ENCODE assay signal across 10 cellular contexts in the genomic region with DNA sequence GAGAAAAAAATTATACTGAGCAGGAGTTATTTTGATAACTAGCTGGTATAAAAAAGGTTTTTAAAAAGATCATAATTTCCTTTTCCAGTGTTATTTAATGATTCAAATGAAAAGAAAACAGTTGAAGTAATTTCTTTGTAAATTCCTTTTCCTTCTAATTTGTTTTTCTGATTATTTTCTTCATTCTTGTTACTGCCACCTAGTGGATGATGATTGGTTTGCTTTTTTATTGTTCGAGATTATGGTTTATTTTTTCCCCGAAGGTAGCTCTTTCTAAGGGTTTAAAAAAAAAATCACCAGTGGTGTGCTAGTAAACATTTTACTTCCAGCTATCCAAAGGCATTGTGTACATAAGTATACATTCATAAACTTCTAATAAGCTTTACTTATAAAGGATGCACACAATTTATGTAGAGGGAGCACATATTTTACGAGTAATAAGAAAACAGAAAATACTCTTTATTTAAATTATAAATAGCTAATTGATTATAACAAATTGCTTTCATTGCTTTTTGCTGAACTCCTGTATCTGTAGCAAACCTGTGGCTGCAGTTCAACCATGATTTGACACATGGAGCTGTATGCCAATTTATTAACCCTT.
A peak's percentile ranks its signal among the peaks of the same experiment; 100 is the strongest.
DNase-seq lines count a peak whose midpoint lies in the region; ATAC-seq, FAIRE-seq and TF ChIP-seq lines count a peak whose summit lies in the region.
"Had no signal": no experiment of that assay in that cellular context is flagged by ENCODE, and none has a peak within 500 bp of the region (broad histone marks: within the 10 kb centered on the region; RNA-seq: fewer than 3 reads in every experiment).

No MANE protein-coding gene starts in this region.

- peak; percentile 11 for DNase-seq in ACHN
- DNase-seq in GM12891 (ENCODE audit: insufficient read length, low spot score) = no peak
- peak; percentile 76 for DNase-seq in inferior parietal cortex (ENCODE audit: extremely low spot score)
- no peak for DNase-seq in activated CD8-positive, alpha-beta memory T cell treated with anti-CD3 and anti-CD28 coated beads, Interleukin-2, amount 50 U/mL, for 48 hours
- DNase-seq in GM12892 (ENCODE audit: insufficient read length) = no peak
- DNase-seq: naive B cell had no signal

- in situ Hi-C loops in ACHN (cut with HindIII; ENCODE audit: low pct_ligation_motif_present, low pct_unique_long_range_greater_than_20kb, low sequenced_read_pairs) = no loop called here

- peak; percentile 13 for FAIRE-seq in GM12891 (lab: Jason Lieb, UNC)
- FAIRE-seq in TTC549 (lab: Jason Lieb, UNC) = peak; percentile 92
- no peak for FAIRE-seq in GM12892 (lab: Jason Lieb, UNC)

- TF ChIP-seq POLR2A in GM12891 (IDR thresholded peaks at IDR 0.05; ENCODE audit: low read depth, low read length) (no peak), GM12892 (IDR thresholded peaks at IDR 0.05; ENCODE audit: low read depth, low read length) (no peak)

- ATAC-seq in HG02970 (IDR thresholded peaks at IDR 0.05; ENCODE audit: low FRiP score, unreplicated experiment) (no peak), HG02642 (IDR thresholded peaks at IDR 0.05; ENCODE audit: poor library complexity, unreplicated experiment) (no peak)
- ATAC-seq: activated CD4-positive, CD25-positive, alpha-beta regulatory T cell treated with anti-CD3 and anti-CD28 coated beads, Interleukin-2, amount 50 U/mL, for 24 hours had no signal

TF ChIP-seq in GM12891, 5 proteins besides CTCF, POLR2A, EP300 and RAD21:
- no peak for TF ChIP-seq PAX5 (IDR thresholded peaks at IDR 0.05; ENCODE audit: insufficient read depth, low read length, severe bottlenecking)
- TF ChIP-seq POU2F2 (IDR thresholded peaks at IDR 0.05; ENCODE audit: low read depth, low read length) = no peak
- TF ChIP-seq TAF1 (IDR thresholded peaks at IDR 0.05; ENCODE audit: low read depth, low read length) = no peak

Comparison
In these comparisons a context has a peak if more than half of its experiments do, and no peak if none do; other contexts are left out.
1. DNase-seq: peak in ACHN (single experiment) and inferior parietal cortex (single experiment); none in GM12891 (single experiment), activated CD8-positive, alpha-beta memory T cell treated with anti-CD3 and anti-CD28 coated beads, Interleukin-2, amount 50 U/mL, for 48 hours (single experiment) and GM12892 (single experiment).